Comparison of ENCODE assay signal across 9 cellular contexts in the genomic region with DNA sequence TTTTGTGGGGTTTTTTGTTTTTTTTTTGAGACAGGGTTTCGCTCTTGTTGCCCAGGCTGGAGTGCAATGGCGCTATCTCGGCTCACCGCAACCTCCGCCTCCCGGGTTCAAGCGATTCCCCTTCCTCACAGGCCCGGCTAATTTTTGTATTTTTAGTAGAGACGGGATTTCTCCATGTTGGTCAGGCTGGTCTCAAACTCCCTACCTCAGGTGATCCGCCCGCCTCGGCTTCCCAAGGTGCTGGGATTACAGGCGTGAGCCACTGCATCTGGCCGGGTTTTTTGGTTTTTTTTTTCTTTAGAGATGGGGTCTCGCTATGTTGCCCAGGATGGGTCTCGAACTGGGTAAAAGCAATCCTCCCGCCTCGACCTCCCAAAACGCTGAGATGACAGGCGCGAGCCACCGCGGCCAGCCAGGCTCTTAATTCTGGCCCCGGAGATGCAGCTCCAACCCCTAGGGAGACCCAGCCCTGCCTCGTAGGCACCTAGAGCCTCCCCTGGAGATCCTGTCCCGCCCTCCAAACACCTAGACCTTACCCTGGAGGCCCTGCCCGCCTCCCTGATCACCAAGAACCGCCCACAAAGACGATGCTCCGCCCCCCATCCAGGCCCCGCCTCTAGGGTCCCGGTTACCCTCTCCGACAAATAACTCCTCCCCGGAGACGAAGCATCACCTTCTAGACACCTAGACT. TPM values are rescaled to one million over a fixed set of nuclear protein-coding genes. Genes with fewer than 3 reads are reported as not detected.
A peak's percentile ranks its signal among the peaks of the same experiment; 100 is the strongest.
DNase-seq lines count a peak whose midpoint lies in the region; TF ChIP-seq lines count a peak whose summit lies in the region.
"Not testable (repeated sequence)": the region's sequence is repeated elsewhere in the genome, so short reads cannot be mapped to it uniquely, and the experiment has no call there.
"Had no signal": no experiment of that assay in that cellular context is flagged by ENCODE, and none has a peak within 500 bp of the region (broad histone marks: within the 10 kb centered on the region; RNA-seq: fewer than 3 reads in every experiment).

No MANE protein-coding gene starts in this region.

- not testable (repeated sequence) for TF ChIP-seq RAD21 in SK-N-SH (IDR thresholded peaks at IDR 0.05; ENCODE audit: low read length)

- H3K4me3 Mint-ChIP-seq in activated T-helper 1 cell treated with anti-CD3 and anti-CD28 coated beads, Interleukin-12 subunit alpha, Interleukin-12 subunit beta, Interleukin-2, Interleukin-4 antibody, amounts not matched to agents 30 ng/mL and 10 ng/mL and 1 ng/mL, durations not matched to agents 14 hours and 24 hours and 36 hours: peak overlapping the region; percentile 84
- H3K4me3 Mint-ChIP-seq in osteocyte (ENCODE audit: unreplicated experiment): peak overlapping the region; percentile 77

- H3K27ac ChIP-seq in HEK293 (ENCODE audit: extremely low read depth, low read depth, low read length): not testable (repeated sequence)
- H3K27ac ChIP-seq in SK-N-SH (ENCODE audit: low read depth in 2 of 2, low read length in 1 of 2): peak overlapping the region in 1 of 2 experiments; percentile 66; a peak in 1 of 4 replicates

- peak overlapping the region; percentile 90 for H3K27ac Mint-ChIP-seq in activated T-helper 1 cell treated with anti-CD3 and anti-CD28 coated beads, Interleukin-12 subunit alpha, Interleukin-12 subunit beta, Interleukin-2, Interleukin-4 antibody, amounts not matched to agents 30 ng/mL and 10 ng/mL and 1 ng/mL, durations not matched to agents 14 hours and 24 hours and 36 hours
- not testable (repeated sequence) for H3K27ac Mint-ChIP-seq in osteocyte (ENCODE audit: unreplicated experiment)

- peak overlapping the region; percentile 99 for H3K4me2 ChIP-seq in SK-N-SH

- H3K4me1 ChIP-seq in HEK293 (ENCODE audit: control insufficient read depth, insufficient read depth, low read length): not testable (repeated sequence)
- peaks cover 0 to 16% of the 10 kb centered on the region in 2 experiments; a peak in 2 of 4 replicates for H3K4me1 ChIP-seq in SK-N-SH (ENCODE audit: control insufficient read depth in 1 of 2, insufficient read depth in 2 of 2, low read depth in 1 of 2, low read length in 1 of 2)

- H3K4me1 Mint-ChIP-seq in activated T-helper 1 cell treated with anti-CD3 and anti-CD28 coated beads, Interleukin-12 subunit alpha, Interleukin-12 subunit beta, Interleukin-2, Interleukin-4 antibody, amounts not matched to agents 30 ng/mL and 10 ng/mL and 1 ng/mL, durations not matched to agents 14 hours and 24 hours and 36 hours (ENCODE audit: low read depth): peaks cover 15% of the 10 kb centered on the region
- H3K4me1 Mint-ChIP-seq in osteocyte (ENCODE audit: unreplicated experiment): peaks cover 20% of the 10 kb centered on the region

- POLR2A ChIA-PET in HEK293 (lab: Yijun Ruan, JAX); SK-N-SH (lab: Yijun Ruan, JAX): not testable (repeated sequence)

- not testable (repeated sequence) for TF ChIP-seq EP300 in SK-N-SH (IDR thresholded peaks at IDR 0.05; ENCODE audit: borderline replicate concordance in 1 of 2, low read depth in 1 of 2, low read length in 1 of 2)

- H3K9ac ChIP-seq in SK-N-SH: peak overlapping the region; percentile 75

- not testable (repeated sequence) for H3K9me2 ChIP-seq in SK-N-SH

- peak overlapping the region; percentile 66 for H3K4me3 ChIP-seq in AG10803 (ENCODE audit: low read length)
- not testable (repeated sequence) for H3K4me3 ChIP-seq in HEK293 (ENCODE audit: low read depth, low read length)
- H3K4me3 ChIP-seq in SK-N-SH (ENCODE audit: low read depth in 2 of 2, low read length in 1 of 2): peak overlapping the region; percentile 59 to 77
- peak overlapping the region; percentile 91 for H3K4me3 ChIP-seq in iPS-18c (ENCODE audit: insufficient read depth, low read depth, low read length)

- H2AFZ ChIP-seq in SK-N-SH (ENCODE audit: low read depth): peak overlapping the region; percentile 96

- not testable (repeated sequence) for H3K79me2 ChIP-seq in SK-N-SH (ENCODE audit: insufficient read depth)

- not testable (repeated sequence) for H3K9me3 ChIP-seq in HEK293 (ENCODE audit: control insufficient read depth, insufficient read depth, low read depth, low read length); SK-N-SH; iPS-18c (ENCODE audit: control insufficient read depth, insufficient read depth, low read length)

- TF ChIP-seq CTCF in AG10803 (conservative IDR thresholded peaks at IDR 0.05; ENCODE audit: low read length); HEK293 (tag by site-specific recombination; IDR thresholded peaks at IDR 0.05); SK-N-SH (IDR thresholded peaks at IDR 0.05); osteocyte (IDR thresholded peaks at IDR 0.05): not testable (repeated sequence)

- CTCF ChIA-PET in HEK293 (lab: Yijun Ruan, JAX): not testable (repeated sequence)
- CTCF ChIA-PET in SK-N-SH (lab: Yijun Ruan, JAX): interaction anchor here (2.1 kb wide), 1 partner anchor 62 kb away, joined by 8 read pairs; no protein-coding TSS in a partner anchor

- H3F3A ChIP-seq in SK-N-SH (replicated peaks; ENCODE audit: insufficient read depth): not testable (repeated sequence)

- H3K36me3 Mint-ChIP-seq in activated T-helper 1 cell treated with anti-CD3 and anti-CD28 coated beads, Interleukin-12 subunit alpha, Interleukin-12 subunit beta, Interleukin-2, Interleukin-4 antibody, amounts not matched to agents 30 ng/mL and 10 ng/mL and 1 ng/mL, durations not matched to agents 14 hours and 24 hours and 36 hours (ENCODE audit: low read depth); osteocyte (ENCODE audit: unreplicated experiment): not testable (repeated sequence)

- not testable (repeated sequence) for H3K27me3 ChIP-seq in SK-N-SH (ENCODE audit: insufficient read depth)

- intact Hi-C loops in activated T-helper 1 cell treated with anti-CD3 and anti-CD28 coated beads, Interleukin-12 subunit alpha, Interleukin-12 subunit beta, Interleukin-2, Interleukin-4 antibody, amounts not matched to agents 30 ng/mL and 10 ng/mL and 1 ng/mL, durations not matched to agents 14 hours and 24 hours and 36 hours (cut with micrococcal nuclease): loop anchor here (1.0 to 2.0 kb wide), 8 partner anchors 14 to 308 kb away; a partner anchor contains a TSS

- H4K20me1 ChIP-seq in SK-N-SH (ENCODE audit: insufficient read depth): not testable (repeated sequence)

- not testable (repeated sequence) for H3K36me3 ChIP-seq in HEK293 (ENCODE audit: control insufficient read depth in 2 of 2, insufficient read depth in 1 of 2, low read length in 2 of 2); SK-N-SH (replicated peaks in 1 of 2; ENCODE audit: control insufficient read depth in 1 of 2, insufficient read depth in 2 of 2, low read length in 1 of 2)

- 37% methylated on average over 34 of the region's 35 CpGs for WGBS in SK-N-SH (ENCODE audit: low lambda C conversion rate)

- DNase-seq in AG10803 (ENCODE audit: low read depth); activated T-helper 1 cell treated with anti-CD3 and anti-CD28 coated beads, Interleukin-12 subunit alpha, Interleukin-12 subunit beta, Interleukin-2, Interleukin-4 antibody, amounts not matched to agents 30 ng/mL and 10 ng/mL and 1 ng/mL, durations not matched to agents 14 hours and 24 hours and 36 hours (ENCODE audit: low spot score); osteocyte (ENCODE audit: extremely low spot score, unreplicated experiment): not testable (repeated sequence)
- DNase-seq in SK-N-SH (peak; percentile 76), ecto neural progenitor cell (ENCODE audit: low spot score) (peak; percentile 63)
- peak; percentile 29 for DNase-seq in stimulated activated CD8-positive, alpha-beta memory T cell treated with anti-CD3 and anti-CD28 coated beads, Interleukin-7, amount 100 ng/mL, for 24 hours (ENCODE audit: low read depth)

- not testable (repeated sequence) for H3K27me3 Mint-ChIP-seq in activated T-helper 1 cell treated with anti-CD3 and anti-CD28 coated beads, Interleukin-12 subunit alpha, Interleukin-12 subunit beta, Interleukin-2, Interleukin-4 antibody, amounts not matched to agents 30 ng/mL and 10 ng/mL and 1 ng/mL, durations not matched to agents 14 hours and 24 hours and 36 hours (ENCODE audit: insufficient read depth); osteocyte (ENCODE audit: unreplicated experiment)

- H3K9me3 Mint-ChIP-seq in activated T-helper 1 cell treated with anti-CD3 and anti-CD28 coated beads, Interleukin-12 subunit alpha, Interleukin-12 subunit beta, Interleukin-2, Interleukin-4 antibody, amounts not matched to agents 30 ng/mL and 10 ng/mL and 1 ng/mL, durations not matched to agents 14 hours and 24 hours and 36 hours; osteocyte (ENCODE audit: unreplicated experiment): not testable (repeated sequence)

RNA-seq across cellular contexts. Expression of a gene that starts 9.5 kb away (rescaled TPM):
- polyA plus RNA-seq in SK-N-SH (2012; rRNA removed): 6.0 and 7.6 TPM in 2 replicates
- 2.8 and 2.9 TPM in 2 replicates for polyA plus RNA-seq in SK-N-SH (2012; cell fraction: cytosol; rRNA removed)
- 5.6 and 6.1 TPM in 2 replicates for polyA plus RNA-seq in SK-N-SH (2012; cell fraction: nucleus; rRNA removed)
- 12.9 and 15.0 TPM in 2 replicates for total RNA-seq in activated T-helper 1 cell treated with anti-CD3 and anti-CD28 coated beads, Interleukin-12 subunit alpha, Interleukin-12 subunit beta, Interleukin-2, Interleukin-4 antibody, amounts not matched to agents 30 ng/mL and 10 ng/mL and 1 ng/mL, durations not matched to agents 14 hours and 24 hours and 36 hours
- 2.7 and 5.9 TPM in 2 replicates for total RNA-seq in osteocyte

RNA-seq across cellular contexts. Expression of a gene that starts 14.2 kb away (rescaled TPM):
- 18.7 and 21.3 TPM in 2 replicates for polyA plus RNA-seq in SK-N-SH (2012; rRNA removed)
- polyA plus RNA-seq in SK-N-SH (2012; cell fraction: cytosol; rRNA removed): 9.7 and 14.7 TPM in 2 replicates
- 23.4 and 26.0 TPM in 2 replicates for polyA plus RNA-seq in SK-N-SH (2012; cell fraction: nucleus; rRNA removed)
- 15.7 and 19.3 TPM in 2 replicates for total RNA-seq in activated T-helper 1 cell treated with anti-CD3 and anti-CD28 coated beads, Interleukin-12 subunit alpha, Interleukin-12 subunit beta, Interleukin-2, Interleukin-4 antibody, amounts not matched to agents 30 ng/mL and 10 ng/mL and 1 ng/mL, durations not matched to agents 14 hours and 24 hours and 36 hours
- total RNA-seq in osteocyte: 14.2 and 20.0 TPM in 2 replicates

RNA-seq across cellular contexts. Expression of a gene that starts 24.7 kb away (rescaled TPM):
- 46.7 and 49.0 TPM in 2 replicates for polyA plus RNA-seq in SK-N-SH (2012; rRNA removed)
- 18.6 and 33.9 TPM in 2 replicates for polyA plus RNA-seq in SK-N-SH (2012; cell fraction: cytosol; rRNA removed)
- 90.3 and 101 TPM in 2 replicates for polyA plus RNA-seq in SK-N-SH (2012; cell fraction: nucleus; rRNA removed)
- 39.1 and 46.5 TPM in 2 replicates for total RNA-seq in activated T-helper 1 cell treated with anti-CD3 and anti-CD28 coated beads, Interleukin-12 subunit alpha, Interleukin-12 subunit beta, Interleukin-2, Interleukin-4 antibody, amounts not matched to agents 30 ng/mL and 10 ng/mL and 1 ng/mL, durations not matched to agents 14 hours and 24 hours and 36 hours
- total RNA-seq in osteocyte: 13.3 and 15.6 TPM in 2 replicates

RNA-seq across cellular contexts. Expression of a gene that starts 26.9 kb away (rescaled TPM):
- 0.06 TPM in 1 of 2 replicates, not detected in the other for polyA plus RNA-seq in SK-N-SH (2012; rRNA removed)
- polyA plus RNA-seq in SK-N-SH (2012; cell fraction: cytosol; rRNA removed): 0.03 and 0.21 TPM in 2 replicates
- not detected in 2 replicates for polyA plus RNA-seq in SK-N-SH (2012; cell fraction: nucleus; rRNA removed)
- 11.0 and 13.2 TPM in 2 replicates for total RNA-seq in activated T-helper 1 cell treated with anti-CD3 and anti-CD28 coated beads, Interleukin-12 subunit alpha, Interleukin-12 subunit beta, Interleukin-2, Interleukin-4 antibody, amounts not matched to agents 30 ng/mL and 10 ng/mL and 1 ng/mL, durations not matched to agents 14 hours and 24 hours and 36 hours
- total RNA-seq in osteocyte: not detected in 2 replicates
- total RNA-seq: bronchial epithelial cell had no signal

RNA-seq across cellular contexts. Expression of a gene that starts 50.1 kb away (rescaled TPM):
- 3.1 and 6.9 TPM in 2 replicates for polyA plus RNA-seq in SK-N-SH (2012; rRNA removed)
- polyA plus RNA-seq in SK-N-SH (2012; cell fraction: cytosol; rRNA removed): 3.0 and 7.6 TPM in 2 replicates
- polyA plus RNA-seq in SK-N-SH (2012; cell fraction: nucleus; rRNA removed): 8.5 and 32.8 TPM in 2 replicates
- total RNA-seq in activated T-helper 1 cell treated with anti-CD3 and anti-CD28 coated beads, Interleukin-12 subunit alpha, Interleukin-12 subunit beta, Interleukin-2, Interleukin-4 antibody, amounts not matched to agents 30 ng/mL and 10 ng/mL and 1 ng/mL, durations not matched to agents 14 hours and 24 hours and 36 hours: not detected in 2 replicates
- total RNA-seq in osteocyte: 0.21 TPM in 1 of 2 replicates, not detected in the other
- total RNA-seq: bronchial epithelial cell had no signal
